ENCODE assay signal across 24 cellular contexts in genomic region chr20:1637755-1638154, GRCh38. TPM values are rescaled to one million over a fixed set of nuclear protein-coding genes. Genes with fewer than 3 reads are reported as not detected.
"Had no signal": no experiment of that assay in that cellular context is flagged by ENCODE, and none has a peak within 500 bp of the region (broad histone marks: within the 10 kb centered on the region; RNA-seq: fewer than 3 reads in every experiment).

No MANE protein-coding gene starts in this region.

- H3K27ac Mint-ChIP-seq: activated CD8-positive, alpha-beta T cell treated with anti-CD3 and anti-CD28 coated beads, Interleukin-2, amount 10 ng/mL, durations not matched to agents 7 days and 5 days; activated T-helper 17 cell treated with anti-CD3 and anti-CD28 coated beads, Interleukin-2, amount 50 U/mL, for 72 hours; neural progenitor cell had no signal

- H3K4me3 Mint-ChIP-seq: activated CD8-positive, alpha-beta T cell treated with anti-CD3 and anti-CD28 coated beads, Interleukin-2, amount 10 ng/mL, durations not matched to agents 7 days and 5 days; activated T-helper 17 cell treated with anti-CD3 and anti-CD28 coated beads, Interleukin-2, amount 50 U/mL, for 72 hours; neural progenitor cell had no signal

- H3K4me1 Mint-ChIP-seq: neural progenitor cell had no signal

- H3K9me3 ChIP-seq: gastrocnemius medialis, lower lobe of right lung, testis, upper lobe of left lung had no signal

- H3K27ac ChIP-seq: esophagus squamous epithelium, gastrocnemius medialis, lower lobe of right lung, neural progenitor cell, sigmoid colon, testis, upper lobe of left lung had no signal

- DNase-seq: activated CD4-positive, alpha-beta T cell treated with anti-CD3 and anti-CD28 coated beads for 1 hour; activated CD4-positive, alpha-beta T cell treated with anti-CD3 and anti-CD28 coated beads, Interleukin-2, amount 50 U/mL, for 1 hour; central memory CD4-positive, alpha-beta T cell; esophagus squamous epithelium; gastrocnemius medialis; head of caudate nucleus; islet precursor cell; lower lobe of right lung; naive B cell; posterior cingulate gyrus; sigmoid colon; stimulated activated CD4-positive, alpha-beta T cell treated with anti-CD3 and anti-CD28 coated beads, Interleukin-2, amount 100 ng/mL, for 48 hours; stimulated activated naive CD4-positive, alpha-beta T cell; testis; upper lobe of left lung had no signal

- H3K4me1 ChIP-seq: esophagus squamous epithelium, gastrocnemius medialis, lower lobe of right lung, neural progenitor cell, sigmoid colon, testis, upper lobe of left lung had no signal

- ATAC-seq: activated CD8-positive, alpha-beta T cell treated with anti-CD3 and anti-CD28 coated beads, Interleukin-2, amount 10 ng/mL, durations not matched to agents 7 days and 5 days; activated naive CD4-positive, alpha-beta T cell treated with anti-CD3 and anti-CD28 coated beads, Interleukin-2, amount 50 U/mL, for 72 hours; activated T-helper 17 cell treated with anti-CD3 and anti-CD28 coated beads, Interleukin-2, amount 50 U/mL, for 72 hours; gastrocnemius medialis; left lobe of liver; lower lobe of right lung had no signal

- H3K4me3 ChIP-seq: esophagus squamous epithelium, gastrocnemius medialis, lower lobe of right lung, neural progenitor cell, sigmoid colon, testis, upper lobe of left lung had no signal

- H3K36me3 ChIP-seq: esophagus squamous epithelium, gastrocnemius medialis, lower lobe of right lung, neural progenitor cell, sigmoid colon, upper lobe of left lung had no signal

- H3K27me3 Mint-ChIP-seq: activated T-helper 17 cell treated with anti-CD3 and anti-CD28 coated beads, Interleukin-2, amount 50 U/mL, for 72 hours; naive B cell had no signal

- H3K9me3 Mint-ChIP-seq: activated T-helper 17 cell treated with anti-CD3 and anti-CD28 coated beads, Interleukin-2, amount 50 U/mL, for 72 hours had no signal

- H3K36me3 Mint-ChIP-seq: neural progenitor cell had no signal

- H3K27me3 ChIP-seq: gastrocnemius medialis, neural progenitor cell, sigmoid colon, testis, upper lobe of left lung had no signal

RNA-seq across cellular contexts. Expression of gene SIRPB1, which starts 17.9 kb away (rescaled TPM):
- total RNA-seq: astrocyte had no signal

RNA-seq across cellular contexts. Expression of gene SIRPG, which starts 19.8 kb away (rescaled TPM):
- total RNA-seq: astrocyte, dermis microvascular lymphatic vessel endothelial cell, gastrocnemius medialis, left lobe of liver, mesenteric fat pad, omental fat pad had no signal
